In the genomic region with DNA sequence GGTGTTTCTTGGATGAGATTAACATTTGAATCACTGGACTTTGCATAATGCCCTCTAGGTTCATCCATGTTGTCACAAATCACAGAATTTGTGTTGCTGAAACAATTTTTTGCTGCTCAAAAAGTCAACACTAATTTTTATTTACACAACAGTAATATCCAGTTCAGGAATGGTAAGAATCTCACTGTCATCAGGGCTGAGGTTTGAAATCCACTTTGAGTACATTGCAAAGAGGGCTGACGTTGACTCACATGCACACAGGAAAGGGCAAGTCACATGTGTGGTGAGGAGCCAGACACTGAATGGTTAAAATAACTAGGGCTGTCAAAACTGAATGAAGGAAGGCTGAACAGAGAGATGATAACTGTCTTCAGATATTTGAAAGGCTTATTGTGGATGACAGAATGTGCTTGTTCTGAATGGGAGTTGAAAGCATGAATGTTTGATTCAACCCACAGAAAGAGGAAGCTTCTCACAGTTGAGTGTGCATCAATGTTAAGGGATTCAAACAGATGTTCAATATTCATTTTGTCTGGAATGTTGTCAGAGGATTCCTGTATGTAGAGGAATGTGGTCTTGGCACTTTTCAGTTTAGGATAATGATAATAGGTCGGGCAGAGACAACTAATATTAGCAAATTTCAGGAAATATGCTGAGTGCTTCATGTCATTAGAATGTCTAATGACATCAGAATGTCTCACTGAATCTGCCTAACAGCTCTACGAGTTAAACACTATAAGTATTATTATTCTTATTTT, we compare ENCODE assay signal across 14 cellular contexts. TPM values are rescaled to one million over a fixed set of nuclear protein-coding genes. Genes with fewer than 3 reads are reported as not detected.
DNase-seq lines count a peak whose midpoint lies in the region; TF ChIP-seq lines count a peak whose summit lies in the region.
"Had no signal": no experiment of that assay in that cellular context is flagged by ENCODE, and none has a peak within 500 bp of the region (broad histone marks: within the 10 kb centered on the region; RNA-seq: fewer than 3 reads in every experiment).

No MANE protein-coding gene starts in this region.

- DNase-seq in AG04449 (ENCODE audit: low read depth, low spot score) (peak; percentile 70), HT1080 (ENCODE audit: low read depth) (peak; percentile 84), amniotic epithelial cell (ENCODE audit: low read depth) (peak; percentile 91), kidney glomerular epithelial cell (lab: John Stamatoyannopoulos, UW) (peak; percentile 68), NCI-H69 (lab: John Stamatoyannopoulos, UW) (no peak), LoVo (ENCODE audit: low spot score) (no peak)
- DNase-seq in effector CD8-positive, alpha-beta T cell (lab: John Stamatoyannopoulos, UW) = no peak
- no peak for DNase-seq in stimulated activated CD4-positive, alpha-beta T cell treated with anti-CD3 and anti-CD28 coated beads, Interleukin-2, amount 100 ng/mL, for 24 hours
- DNase-seq: activated CD4-positive, alpha-beta T cell treated with anti-CD3 and anti-CD28 coated beads for 36 hours; C1 segment of cervical spinal cord; glutamatergic neuron; mesendoderm; right cardiac atrium; SHP77 had no signal

- POLR2A ChIA-PET in AG04449 (lab: Yijun Ruan, JAX) = interaction anchor here (0.7 kb wide), 1 partner anchor 8 kb away, joined by 3 read pairs; no protein-coding TSS in a partner anchor

- H3K4me3 ChIP-seq in AG04449 (ENCODE audit: low read depth, low read length) = no peak overlapping the region

- TF ChIP-seq CTCF in AG04449 (IDR thresholded peaks at IDR 0.05; ENCODE audit: insufficient read depth, low read length, missing control alignments) = no peak

- CTCF ChIA-PET in AG04449 (lab: Yijun Ruan, JAX) = no interaction called here

RNA-seq across cellular contexts. Expression of gene ADGRG6, which starts 3.6 kb away (rescaled TPM):
- total RNA-seq in HT1080 (2014; rRNA removed; shearing (Covaris generic)) = 12.3 and 12.7 TPM in 2 replicates
- polyA plus RNA-seq in HT1080 (2015; cell fraction: cytosol; rRNA removed) = 9.0 and 11.8 TPM in 2 replicates
- polyA plus RNA-seq in HT1080 (2015; cell fraction: nucleus; rRNA removed) = 25.6 and 27.0 TPM in 2 replicates

Comparison
In these comparisons a context has a peak if more than half of its experiments do, and no peak if none do; other contexts are left out.
1. DNase-seq: peak in AG04449 (single experiment), HT1080 (single experiment), amniotic epithelial cell (single experiment) and kidney glomerular epithelial cell (single experiment); none in NCI-H69 (single experiment), effector CD8-positive, alpha-beta T cell (single experiment), LoVo (single experiment) and stimulated activated CD4-positive, alpha-beta T cell treated with anti-CD3 and anti-CD28 coated beads, Interleukin-2, amount 100 ng/mL, for 24 hours (0 of 2).